In the genomic region with DNA sequence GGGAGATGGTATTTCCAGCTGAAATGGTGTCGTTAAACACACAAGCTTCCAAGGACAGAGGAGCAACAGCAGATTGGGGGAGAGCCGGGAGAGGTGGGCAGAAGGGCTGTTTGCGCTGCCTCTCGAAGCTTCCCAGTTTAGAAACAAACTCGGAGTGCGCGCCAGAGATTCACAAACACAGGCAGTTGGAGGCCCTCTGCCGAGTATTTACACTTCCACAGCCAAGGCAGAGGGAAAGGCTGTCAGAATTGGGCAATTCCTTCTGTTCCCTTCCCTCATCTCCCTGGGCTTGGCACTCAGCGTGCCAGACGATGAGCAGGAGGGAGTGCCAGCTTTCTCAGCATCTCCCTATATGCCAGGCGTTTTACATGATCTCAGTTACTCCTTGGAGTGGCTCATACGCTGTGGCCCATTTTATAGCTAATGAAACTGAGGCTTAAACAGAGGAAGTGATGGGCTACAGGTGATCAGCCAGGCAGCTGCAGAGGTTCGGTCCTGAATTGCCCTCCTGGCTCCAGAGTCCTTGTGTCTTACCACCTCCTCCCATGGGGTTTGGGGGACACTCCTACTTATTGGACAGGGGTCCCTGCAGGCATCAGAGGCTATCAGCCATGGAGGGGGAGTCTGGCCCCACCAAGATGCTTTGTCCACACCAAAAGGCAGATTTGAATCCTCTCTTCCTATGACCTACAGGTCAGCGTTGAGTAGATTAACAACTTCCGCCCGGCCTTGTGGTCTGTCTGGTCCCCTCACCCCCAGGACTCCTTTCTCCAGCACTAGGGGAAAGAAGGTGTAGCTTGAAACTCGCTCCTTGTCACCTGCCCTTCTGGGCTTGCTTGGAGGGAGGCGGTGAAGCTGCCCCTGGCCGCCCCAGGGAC, we compare ENCODE assay signal across 11 cellular contexts. TPM values are rescaled to one million over a fixed set of nuclear protein-coding genes. Genes with fewer than 3 reads are reported as not detected.
DNase-seq lines count a peak whose midpoint lies in the region; ATAC-seq and TF ChIP-seq lines count a peak whose summit lies in the region.
"Had no signal": no experiment of that assay in that cellular context is flagged by ENCODE, and none has a peak within 500 bp of the region (broad histone marks: within the 10 kb centered on the region; RNA-seq: fewer than 3 reads in every experiment).

No MANE protein-coding gene starts in this region.

- 56% methylated on average over 19 of the region's 19 CpGs for WGBS in prostate gland

- H3K4me3 Mint-ChIP-seq in Caco-2 (ENCODE audit: unreplicated experiment) = no peak overlapping the region

- H3K9me3 Mint-ChIP-seq in Caco-2 (ENCODE audit: unreplicated experiment) = no peaks in the 10 kb centered on the region

- peak in 1 of 2 donors; percentile 6 for ATAC-seq in left cardiac atrium
- no peak for ATAC-seq in GM19467 (IDR thresholded peaks at IDR 0.05; ENCODE audit: unreplicated experiment)
- ATAC-seq in GM18867 (IDR thresholded peaks at IDR 0.05; ENCODE audit: unreplicated experiment) = no peak

- H3K4me1 Mint-ChIP-seq in Caco-2 (ENCODE audit: low read depth, unreplicated experiment) = peaks cover 8% of the 10 kb centered on the region

- H3K27me3 Mint-ChIP-seq in Caco-2 (ENCODE audit: insufficient read depth, unreplicated experiment) = no peaks in the 10 kb centered on the region

- CTCF ChIA-PET in Caco-2 (lab: Charles Lee) = interaction anchor here (0.6 to 1.1 kb wide), 2 partner anchors 21 to 119 kb away, joined by 3 read pairs; no protein-coding TSS in a partner anchor

- H3K27me3 ChIP-seq in Caco-2 (replicated peaks; ENCODE audit: control insufficient read depth, insufficient read depth, low read length) (no peaks in the 10 kb centered on the region), prostate gland (replicated peaks; ENCODE audit: insufficient read depth) (no peaks in the 10 kb centered on the region)

- H3K36me3 ChIP-seq in Caco-2 (ENCODE audit: control insufficient read depth, insufficient read depth, low read length) (no peaks in the 10 kb centered on the region), prostate gland (no peaks in the 10 kb centered on the region)

- no peak for TF ChIP-seq POLR2A in prostate gland (IDR thresholded peaks at IDR 0.05)

- TF ChIP-seq CTCF in Caco-2 (IDR thresholded peaks at IDR 0.05; ENCODE audit: insufficient read depth in 1 of 2, low read depth in 1 of 2, low read length in 1 of 2, severe bottlenecking in 1 of 2, unreplicated experiment in 1 of 2) (no peak), VCaP (conservative IDR thresholded peaks at IDR 0.05) (no peak), prostate gland (IDR thresholded peaks at IDR 0.05) (no peak)

- POLR2A ChIA-PET in Caco-2 (lab: Charles Lee) = no interaction called here

- no peaks in the 10 kb centered on the region for H3K36me3 Mint-ChIP-seq in Caco-2 (ENCODE audit: insufficient read depth, unreplicated experiment)

- H3K4me1 ChIP-seq in Caco-2 (peaks cover 21% of the 10 kb centered on the region), prostate gland (replicated peaks) (peaks cover 10% of the 10 kb centered on the region)

- intact Hi-C loops in Caco-2 (cut with micrococcal nuclease; ENCODE audit: unreplicated experiment) = no loop called here
- intact Hi-C loops in left cardiac atrium (cut with DNase I) = loop anchor here (10.0 kb wide), 3 partner anchors 58 to 192 kb away; no protein-coding TSS in a partner anchor
- intact Hi-C loops in prostate gland (cut with DNase I) = loop anchor here (5.0 to 10.0 kb wide), 2 partner anchors 61 to 122 kb away; no protein-coding TSS in a partner anchor

- no peak overlapping the region for H3K27ac Mint-ChIP-seq in Caco-2 (ENCODE audit: unreplicated experiment)

- H3K27ac ChIP-seq in VCaP (peak overlapping the region; percentile 90), prostate gland (peak overlapping the region; percentile 23 to 36)
- H3K27ac ChIP-seq: HL-60 had no signal

- H3K4me3 ChIP-seq in Caco-2 (ENCODE audit: low read depth, low read length) = no peak overlapping the region
- H3K4me3 ChIP-seq in prostate gland = no peak overlapping the region

- no peaks in the 10 kb centered on the region for H3K9me3 ChIP-seq in Caco-2
- no peaks in the 10 kb centered on the region for H3K9me3 ChIP-seq in prostate gland

- DNase-seq in Caco-2 (no peak), left cardiac atrium (peak; percentile 50), prostate gland (ENCODE audit: low spot score) (peak; percentile 30), RPMI8226 (no peak)
- no peak for DNase-seq in effector CD4-positive, alpha-beta T cell
- DNase-seq: H7, NCI-H146 had no signal

- BruUV-seq in Caco-2 (replicated peaks; lab: Mats Ljungman, UMichigan) = TSS peak; percentile 25

RNA-seq across cellular contexts. Expression of a gene that starts 3.1 kb away (rescaled TPM):
- 17.4 and 18.0 TPM in 2 replicates for total RNA-seq in Caco-2 (2022)
- total RNA-seq in left cardiac atrium = 10 to 100 TPM; 14.5 to 21.8 TPM
- 10 to 100 TPM in 1 of 2 donors, 1 to 10 TPM in 1; 2.0 to 52.3 TPM for total RNA-seq in prostate gland

Comparison
In these comparisons a context has a peak if more than half of its experiments do, and no peak if none do; other contexts are left out.
1. DNase-seq: peak in left cardiac atrium (single experiment) and prostate gland (single experiment); none in Caco-2 (0 of 2), effector CD4-positive, alpha-beta T cell (single experiment) and RPMI8226 (single experiment).